ENCODE assay signal across 12 cellular contexts in genomic region chr2:174618179-174618578, GRCh38. TPM values are rescaled to one million over a fixed set of nuclear protein-coding genes. Genes with fewer than 3 reads are reported as not detected.
DNase-seq lines count a peak whose midpoint lies in the region; ATAC-seq and TF ChIP-seq lines count a peak whose summit lies in the region.
"Had no signal": no experiment of that assay in that cellular context is flagged by ENCODE, and none has a peak within 500 bp of the region (broad histone marks: within the 10 kb centered on the region; RNA-seq: fewer than 3 reads in every experiment).

No MANE protein-coding gene starts in this region.

- no peaks in the 10 kb centered on the region for H3K4me1 ChIP-seq in breast epithelium
- peaks cover 11 to 29% of the 10 kb centered on the region in 2 experiments for H3K4me1 ChIP-seq in trophoblast cell (ENCODE audit: control insufficient read depth in 1 of 2, insufficient read depth in 2 of 2, low read length in 2 of 2)
- H3K4me1 ChIP-seq in hepatocyte (ENCODE audit: insufficient read depth) = peaks cover 19% of the 10 kb centered on the region
- H3K4me1 ChIP-seq: prostate gland had no signal

- H3K27me3 ChIP-seq in CD4-positive, alpha-beta T cell (ENCODE audit: control insufficient read depth, insufficient read depth, low read length) = no peaks in the 10 kb centered on the region
- H3K27me3 ChIP-seq in breast epithelium = no peaks in the 10 kb centered on the region
- H3K27me3 ChIP-seq in trophoblast cell (ENCODE audit: insufficient read depth, low read length) = no peaks in the 10 kb centered on the region
- no peaks in the 10 kb centered on the region for H3K27me3 ChIP-seq in hepatocyte
- H3K27me3 ChIP-seq: SJSA1 had no signal

- no peak overlapping the region for H4K12ac ChIP-seq in trophoblast cell (ENCODE audit: low read depth, low read length)

- H2AK5ac ChIP-seq in trophoblast cell (ENCODE audit: low read length) = peak overlapping the region; percentile 45

- H4K8ac ChIP-seq in trophoblast cell (ENCODE audit: low read depth, low read length) = peak overlapping the region; percentile 68

- H4K91ac ChIP-seq in trophoblast cell (ENCODE audit: low read depth, low read length) = peak overlapping the region; percentile 85

- TF ChIP-seq POLR2A in breast epithelium (IDR thresholded peaks at IDR 0.05) = no peak

- no peaks in the 10 kb centered on the region for H3K9me3 ChIP-seq in CD4-positive, alpha-beta T cell (ENCODE audit: control insufficient read depth, low read length)
- H3K9me3 ChIP-seq in breast epithelium = no peaks in the 10 kb centered on the region
- H3K9me3 ChIP-seq in trophoblast cell (ENCODE audit: insufficient read depth, low read depth, low read length) = no peaks in the 10 kb centered on the region
- no peaks in the 10 kb centered on the region for H3K9me3 ChIP-seq in hepatocyte (ENCODE audit: low read depth)
- H3K9me3 ChIP-seq: prostate gland, SJSA1 had no signal

- peak overlapping the region; percentile 83 for H3K18ac ChIP-seq in trophoblast cell (ENCODE audit: low read length)

- peak overlapping the region; percentile 76 for H3K4me3 Mint-ChIP-seq in CD4-positive, alpha-beta T cell
- H3K4me3 Mint-ChIP-seq in IgD-negative memory B cell = no peak overlapping the region

- CTCF ChIA-PET in CD4-positive, alpha-beta T cell (lab: Charles Lee) = interaction anchor here (0.9 to 1.5 kb wide), 2 partner anchors 40 to 60 kb away, joined by 3 read pairs; no protein-coding TSS in a partner anchor

- H3K79me1 ChIP-seq in trophoblast cell (ENCODE audit: low read length) = peaks cover 23% of the 10 kb centered on the region

- peak overlapping the region; percentile 49 for H3K4ac ChIP-seq in trophoblast cell (ENCODE audit: low read depth, low read length)

- H4K20me1 ChIP-seq in hepatocyte (ENCODE audit: insufficient read depth, poor library complexity, severe bottlenecking) = no peaks in the 10 kb centered on the region

- H2BK120ac ChIP-seq in trophoblast cell (ENCODE audit: insufficient read depth, low read length, poor library complexity) = peak overlapping the region; percentile 65

- H3K9ac ChIP-seq in trophoblast cell (ENCODE audit: low read length) = no peak overlapping the region

- no peak overlapping the region for H3K23ac ChIP-seq in trophoblast cell (ENCODE audit: low read length)

- no peak for ATAC-seq in CD4-positive, alpha-beta T cell (ENCODE audit: poor library complexity)

- H3K36me3 Mint-ChIP-seq in CD4-positive, alpha-beta T cell (ENCODE audit: low read depth) = peaks cover 68% of the 10 kb centered on the region
- H3K36me3 Mint-ChIP-seq in IgD-negative memory B cell = no peaks in the 10 kb centered on the region

- POLR2A ChIA-PET in CD4-positive, alpha-beta T cell (lab: Charles Lee) = interaction anchor here (0.9 to 1.4 kb wide), 5 partner anchors 15 to 49 kb away, joined by 3 read pairs; no protein-coding TSS in a partner anchor

- TF ChIP-seq CTCF in CD4-positive, alpha-beta T cell (IDR thresholded peaks at IDR 0.05) = no peak
- TF ChIP-seq CTCF in breast epithelium (IDR thresholded peaks at IDR 0.05) (no peak), hepatocyte (IDR thresholded peaks at IDR 0.05; ENCODE audit: poor library complexity) (no peak)

- no peak overlapping the region for H3K27ac ChIP-seq in CD4-positive, alpha-beta T cell (ENCODE audit: low read depth, low read length)
- H3K27ac ChIP-seq in breast epithelium = peak overlapping the region; percentile 31 to 59
- H3K27ac ChIP-seq in trophoblast cell (ENCODE audit: low read depth, low read length) = peak overlapping the region; percentile 78
- no peak overlapping the region for H3K27ac ChIP-seq in hepatocyte
- H3K27ac ChIP-seq: prostate gland, SJSA1 had no signal

- peak overlapping the region; percentile 74 for H3K14ac ChIP-seq in trophoblast cell (ENCODE audit: low read length)

- peaks cover 89% of the 10 kb centered on the region for H3K4me1 Mint-ChIP-seq in CD4-positive, alpha-beta T cell (ENCODE audit: low read depth)
- peaks cover 56 to 63% (median 58%) of the 10 kb centered on the region in 3 donors for H3K4me1 Mint-ChIP-seq in IgD-negative memory B cell

- H3K4me2 ChIP-seq in trophoblast cell (ENCODE audit: low read length) = no peak overlapping the region
- H3K4me2 ChIP-seq in hepatocyte = no peak overlapping the region

- H2BK5ac ChIP-seq in trophoblast cell (ENCODE audit: low read depth, low read length, poor library complexity) = peak overlapping the region; percentile 76

- H2AFZ ChIP-seq in trophoblast cell (ENCODE audit: insufficient read depth, low read length, poor library complexity) (no peak overlapping the region), hepatocyte (no peak overlapping the region)

- H3K36me3 ChIP-seq in breast epithelium (no peaks in the 10 kb centered on the region), trophoblast cell (ENCODE audit: control insufficient read depth in 1 of 2, insufficient read depth in 2 of 2, low read length in 2 of 2) (peaks cover 12 to 16% of the 10 kb centered on the region in 2 experiments), hepatocyte (replicated peaks; ENCODE audit: insufficient read depth, low read depth) (no peaks in the 10 kb centered on the region)
- H3K36me3 ChIP-seq: prostate gland had no signal

- H3K9me2 ChIP-seq in hepatocyte (replicated peaks; ENCODE audit: insufficient read depth) = no peaks in the 10 kb centered on the region

- intact Hi-C loops in CD4-positive, alpha-beta T cell (cut with DNase I, micrococcal nuclease) = loop anchor here in 1 of 2 experiments (5.0 kb wide), 1 partner anchor 41 kb away; no protein-coding TSS in a partner anchor
- intact Hi-C loops in breast epithelium (cut with DNase I; ENCODE audit: low total_unique reads) = no loop called here

- no peak for DNase-seq in CD4-positive, alpha-beta T cell
- DNase-seq in breast epithelium (ENCODE audit: low spot score in 2 of 2) (no peak), trophoblast cell (no peak), NCI-H187 (lab: John Stamatoyannopoulos, UW) (no peak), hepatocyte (ENCODE audit: low spot score) (no peak), hepatic stellate cell (ENCODE audit: low spot score) (no peak)
- DNase-seq: COR-L47, MV-4-11 had no signal

- no CpG with 5 or more reads among the region's 2 CpGs for WGBS in trophoblast cell (ENCODE audit: extremely low coverage, insufficient coverage, insufficient read length)
- WGBS in hepatocyte (ENCODE audit: low lambda C conversion rate, missing lambda C conversion rate) = 81% methylated on average over 2 of the region's 2 CpGs

- H3K9me3 Mint-ChIP-seq in CD4-positive, alpha-beta T cell = no peaks in the 10 kb centered on the region
- peaks cover 0 to 2% (median 0%) of the 10 kb centered on the region in 3 donors for H3K9me3 Mint-ChIP-seq in IgD-negative memory B cell

- H3K4me3 ChIP-seq in breast epithelium (no peak overlapping the region), trophoblast cell (ENCODE audit: low read depth, low read length) (no peak overlapping the region), hepatocyte (no peak overlapping the region)
- H3K4me3 ChIP-seq: prostate gland, SJSA1 had no signal

- H3K79me2 ChIP-seq in trophoblast cell (ENCODE audit: control insufficient read depth, insufficient read depth, low read length, poor library complexity) (peaks cover 3% of the 10 kb centered on the region), hepatocyte (no peaks in the 10 kb centered on the region)

- no peaks in the 10 kb centered on the region for H3K27me3 Mint-ChIP-seq in CD4-positive, alpha-beta T cell
- no peaks in the 10 kb centered on the region for H3K27me3 Mint-ChIP-seq in IgD-negative memory B cell

- H2BK12ac ChIP-seq in trophoblast cell (ENCODE audit: low read length) = peak overlapping the region; percentile 55

- peak overlapping the region; percentile 86 for H3K27ac Mint-ChIP-seq in CD4-positive, alpha-beta T cell
- peak overlapping the region; percentile 0 to 85 (median 74) for H3K27ac Mint-ChIP-seq in IgD-negative memory B cell

RNA-seq across cellular contexts. Expression of gene WIPF1, which starts 20.6 kb away (rescaled TPM):
- 100 to 1,000 TPM; 237 to 264 TPM for total RNA-seq in CD4-positive, alpha-beta T cell
- 120 TPM for polyA plus RNA-seq in IgD-negative memory B cell
- total RNA-seq in breast epithelium = 10 to 100 TPM; 17.6 to 43.2 (median 24.9) TPM
- polyA plus RNA-seq in trophoblast cell (2013) = 113 and 120 TPM in 2 replicates
- total RNA-seq in hepatocyte = 20.1 and 22.0 TPM in 2 replicates
- polyA plus RNA-seq in hepatocyte = 32.3 and 32.7 TPM in 2 replicates
- total RNA-seq: G401 had no signal

Comparison
In these comparisons a context has a peak if more than half of its experiments do, and no peak if none do; other contexts are left out.
1. H3K27ac ChIP-seq: peak in breast epithelium (2 of 2) and trophoblast cell (single experiment); none in CD4-positive, alpha-beta T cell (single experiment) and hepatocyte (single experiment).
2. RNA of gene WIPF1, which starts 20.6 kb away (total RNA-seq): 237 to 264 TPM in CD4-positive, alpha-beta T cell; 17.6 to 43.2 TPM in breast epithelium and 20.1 to 22.0 TPM in hepatocyte; every median in the first group is over 4 times any median in the second.